In the genomic region with DNA sequence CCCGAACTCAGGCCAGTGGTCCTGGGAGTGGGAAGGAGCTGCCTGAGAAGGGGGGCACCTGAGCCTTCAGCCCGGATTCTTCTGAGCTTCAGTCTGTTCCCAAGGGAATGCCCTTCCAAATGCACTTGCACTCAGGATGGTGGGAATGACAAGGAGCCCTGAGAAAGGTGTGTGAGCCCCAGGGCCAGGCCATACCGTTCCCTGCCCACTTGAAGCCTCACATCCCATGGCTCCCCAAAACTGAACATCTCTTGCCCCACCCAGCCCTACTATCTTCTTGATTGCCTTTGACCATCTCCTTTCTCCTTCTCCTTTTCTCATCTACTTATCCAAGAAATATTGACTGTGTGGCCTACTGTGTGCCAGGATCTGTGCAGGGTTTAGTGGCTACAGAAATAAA, we compare ENCODE assay signal across 20 cellular contexts.
"Had no signal": no experiment of that assay in that cellular context is flagged by ENCODE, and none has a peak within 500 bp of the region (broad histone marks: within the 10 kb centered on the region; RNA-seq: fewer than 3 reads in every experiment).

No MANE protein-coding gene starts in this region.

- H3K27me3 ChIP-seq: colonic mucosa, gastroesophageal sphincter, right atrium auricular region, testis, tibial nerve, upper lobe of right lung, vagina had no signal

- H3K27ac ChIP-seq: colonic mucosa, esophagus squamous epithelium, gastroesophageal sphincter, right atrium auricular region, testis, tibial nerve, upper lobe of right lung, vagina had no signal

- ATAC-seq: gastroesophageal sphincter; left colon; mucosa of descending colon; naive thymus-derived CD8-positive, alpha-beta T cell; stimulated activated memory B cell treated with anti-CD40 and anti-IgM and Interleukin-4, amounts not matched to agents 10 μg/mL and 1 μg/mL and 100 μg/mL, for 72 hours; upper lobe of right lung had no signal

- H3K4me3 ChIP-seq: colonic mucosa, esophagus squamous epithelium, gastroesophageal sphincter, mucosa of descending colon, right atrium auricular region, testis, tibial nerve, upper lobe of right lung, vagina had no signal

- H3K9me3 Mint-ChIP-seq: stimulated activated memory B cell treated with anti-CD40 and anti-IgM and Interleukin-4, amounts not matched to agents 10 μg/mL and 1 μg/mL and 100 μg/mL, for 72 hours had no signal

- DNase-seq: colonic mucosa; dermis blood vessel endothelial cell; esophagus squamous epithelium; foreskin fibroblast; immature natural killer cell; left colon; mammary epithelial cell; mucosa of descending colon; naive thymus-derived CD8-positive, alpha-beta T cell; stimulated activated CD4-positive, alpha-beta T cell treated with anti-CD3 and anti-CD28 coated beads, Interleukin-15, amount 100 ng/mL, for 24 hours; stimulated activated CD4-positive, alpha-beta T cell treated with anti-CD3 and anti-CD28 coated beads, Interleukin-1b, Interleukin-23, amount 100 ng/mL, for 48 hours; stimulated activated CD4-positive, alpha-beta T cell treated with anti-CD3 and anti-CD28 coated beads, Interleukin-4, amount 100 ng/mL, for 24 hours; testis; upper lobe of right lung had no signal

- H3K36me3 ChIP-seq: colonic mucosa, esophagus squamous epithelium, gastroesophageal sphincter, right atrium auricular region, tibial nerve, upper lobe of right lung, vagina had no signal

- H3K36me3 Mint-ChIP-seq: stimulated activated memory B cell treated with anti-CD40 and anti-IgM and Interleukin-4, amounts not matched to agents 10 μg/mL and 1 μg/mL and 100 μg/mL, for 72 hours had no signal

- H3K4me3 Mint-ChIP-seq: immature natural killer cell; naive thymus-derived CD8-positive, alpha-beta T cell; stimulated activated memory B cell treated with anti-CD40 and anti-IgM and Interleukin-4, amounts not matched to agents 10 μg/mL and 1 μg/mL and 100 μg/mL, for 72 hours; stimulated activated naive CD8-positive, alpha-beta T cell treated with anti-CD3 and anti-CD28 coated beads, Interleukin-15, Interleukin-2, amounts not matched to agents 100 ng/mL and 50 ng/mL, for 24 hours had no signal

- H3K9me3 ChIP-seq: colonic mucosa, esophagus squamous epithelium, gastroesophageal sphincter, mucosa of descending colon, right atrium auricular region, testis, tibial nerve, upper lobe of right lung, vagina had no signal

- H3K27ac Mint-ChIP-seq: immature natural killer cell; stimulated activated memory B cell treated with anti-CD40 and anti-IgM and Interleukin-4, amounts not matched to agents 10 μg/mL and 1 μg/mL and 100 μg/mL, for 72 hours; stimulated activated naive CD8-positive, alpha-beta T cell treated with anti-CD3 and anti-CD28 coated beads, Interleukin-15, Interleukin-2, amounts not matched to agents 100 ng/mL and 50 ng/mL, for 24 hours had no signal
